ENCODE assay signal across 8 cellular contexts in the genomic region with DNA sequence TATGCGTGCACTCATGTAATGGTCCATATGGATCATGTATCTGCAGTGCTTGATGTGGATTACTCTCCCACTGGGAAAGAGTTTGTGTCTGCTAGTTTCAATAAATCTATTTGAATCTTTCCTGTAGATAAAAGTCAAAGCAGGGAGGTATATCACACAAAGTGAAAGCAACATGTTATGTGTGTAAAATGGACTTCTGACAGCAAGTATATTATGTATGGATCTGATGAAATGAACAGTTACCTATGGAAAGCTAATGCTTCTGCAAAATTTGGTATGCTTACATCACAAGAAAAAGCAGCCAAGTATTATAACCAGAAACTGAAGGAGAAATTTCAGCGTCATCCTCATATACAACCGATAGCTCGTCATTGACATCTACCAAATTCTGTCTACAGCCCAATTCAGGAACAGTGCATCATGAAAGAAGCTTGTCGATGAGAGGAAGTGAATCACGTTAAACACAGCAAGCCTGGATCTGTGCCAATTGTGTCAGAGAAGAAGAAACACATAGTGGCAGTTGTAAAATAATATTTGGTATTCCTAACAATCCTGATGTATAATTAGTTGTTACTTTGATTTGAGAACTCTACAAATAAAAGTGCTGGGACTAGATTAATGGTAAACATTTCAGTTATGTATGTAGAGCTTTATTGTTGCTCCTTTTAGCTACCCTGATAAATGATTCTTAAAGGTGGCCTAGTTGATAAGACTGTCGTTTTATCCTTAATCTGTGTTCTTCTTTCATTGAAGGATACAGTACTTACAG. TPM values are rescaled to one million over a fixed set of nuclear protein-coding genes. Genes with fewer than 3 reads are reported as not detected.
A peak's percentile ranks its signal among the peaks of the same experiment; 100 is the strongest.
DNase-seq lines count a peak whose midpoint lies in the region; ATAC-seq lines count a peak whose summit lies in the region.

No MANE protein-coding gene starts in this region.

- H3K36me3 Mint-ChIP-seq in activated CD8-positive, alpha-beta memory T cell treated with anti-CD3 and anti-CD28 coated beads, Interleukin-2, amount 10 ng/mL, durations not matched to agents 7 days and 5 days: no peaks in the 10 kb centered on the region
- H3K36me3 Mint-ChIP-seq in effector memory CD8-positive, alpha-beta T cell (ENCODE audit: insufficient read depth): no peaks in the 10 kb centered on the region

- CTCF ChIA-PET in activated CD8-positive, alpha-beta memory T cell treated with anti-CD3 and anti-CD28 coated beads, Interleukin-2, amount 10 ng/mL, durations not matched to agents 7 days and 5 days (lab: Charles Lee): interaction anchor here (0.7 to 1.6 kb wide), 10 partner anchors 13 to 305 kb away, joined by 3 to 6 read pairs (median 3); no protein-coding TSS in a partner anchor

- H3K9me3 Mint-ChIP-seq in activated CD8-positive, alpha-beta memory T cell treated with anti-CD3 and anti-CD28 coated beads, Interleukin-2, amount 10 ng/mL, durations not matched to agents 7 days and 5 days (ENCODE audit: low read depth): no peaks in the 10 kb centered on the region
- no peaks in the 10 kb centered on the region for H3K9me3 Mint-ChIP-seq in effector memory CD8-positive, alpha-beta T cell
- H3K9me3 Mint-ChIP-seq in stimulated activated naive CD8-positive, alpha-beta T cell treated with anti-CD3 and anti-CD28 coated beads, Interleukin-15, amount 100 ng/mL, for 72 hours: no peaks in the 10 kb centered on the region

- H3K27ac Mint-ChIP-seq in activated CD8-positive, alpha-beta memory T cell treated with anti-CD3 and anti-CD28 coated beads, Interleukin-2, amount 10 ng/mL, durations not matched to agents 7 days and 5 days: no peak overlapping the region
- H3K27ac Mint-ChIP-seq in effector memory CD8-positive, alpha-beta T cell: no peak overlapping the region
- H3K27ac Mint-ChIP-seq in stimulated activated naive CD8-positive, alpha-beta T cell treated with anti-CD3 and anti-CD28 coated beads, Interleukin-15, amount 100 ng/mL, for 72 hours: peak overlapping the region in 1 of 2 donors; percentile 20

- peaks cover 12% of the 10 kb centered on the region for H3K4me1 Mint-ChIP-seq in activated CD8-positive, alpha-beta memory T cell treated with anti-CD3 and anti-CD28 coated beads, Interleukin-2, amount 10 ng/mL, durations not matched to agents 7 days and 5 days
- peaks cover 4 to 5% of the 10 kb centered on the region in 2 donors for H3K4me1 Mint-ChIP-seq in effector memory CD8-positive, alpha-beta T cell (ENCODE audit: low read depth in 2 of 2)
- peaks cover 25% of the 10 kb centered on the region for H3K4me1 Mint-ChIP-seq in stimulated activated naive CD8-positive, alpha-beta T cell treated with anti-CD3 and anti-CD28 coated beads, Interleukin-15, amount 100 ng/mL, for 72 hours

- ATAC-seq in activated CD8-positive, alpha-beta memory T cell treated with anti-CD3 and anti-CD28 coated beads, Interleukin-2, amount 10 ng/mL, durations not matched to agents 7 days and 5 days: no peak
- ATAC-seq in effector memory CD8-positive, alpha-beta T cell (replicated peaks): peak; percentile 60
- peak; percentile 87 for ATAC-seq in stimulated activated naive CD8-positive, alpha-beta T cell treated with anti-CD3 and anti-CD28 coated beads, Interleukin-15, amount 100 ng/mL, for 72 hours
- ATAC-seq in GM19351 (IDR thresholded peaks at IDR 0.05; ENCODE audit: unreplicated experiment) (no peak), HG02870 (IDR thresholded peaks at IDR 0.05; ENCODE audit: unreplicated experiment) (no peak)

- peak overlapping the region; percentile 31 for H3K4me3 Mint-ChIP-seq in activated CD8-positive, alpha-beta memory T cell treated with anti-CD3 and anti-CD28 coated beads, Interleukin-2, amount 10 ng/mL, durations not matched to agents 7 days and 5 days
- H3K4me3 Mint-ChIP-seq in effector memory CD8-positive, alpha-beta T cell: no peak overlapping the region
- H3K4me3 Mint-ChIP-seq in stimulated activated naive CD8-positive, alpha-beta T cell treated with anti-CD3 and anti-CD28 coated beads, Interleukin-15, amount 100 ng/mL, for 72 hours: peak overlapping the region; percentile 60 to 66

- peaks cover 23% of the 10 kb centered on the region for H3K27me3 Mint-ChIP-seq in activated CD8-positive, alpha-beta memory T cell treated with anti-CD3 and anti-CD28 coated beads, Interleukin-2, amount 10 ng/mL, durations not matched to agents 7 days and 5 days
- H3K27me3 Mint-ChIP-seq in effector memory CD8-positive, alpha-beta T cell: peaks cover 35 to 48% of the 10 kb centered on the region in 2 donors
- peaks cover 12% of the 10 kb centered on the region for H3K27me3 Mint-ChIP-seq in stimulated activated naive CD8-positive, alpha-beta T cell treated with anti-CD3 and anti-CD28 coated beads, Interleukin-15, amount 100 ng/mL, for 72 hours

- DNase-seq in activated CD8-positive, alpha-beta memory T cell treated with anti-CD3 and anti-CD28 coated beads, Interleukin-2, amount 10 ng/mL, durations not matched to agents 7 days and 5 days: no peak
- no peak for DNase-seq in activated CD8-positive, alpha-beta memory T cell treated with anti-CD3 and anti-CD28 coated beads for 24 hours
- DNase-seq in T-helper 22 cell (ENCODE audit: low read depth) (peak; percentile 10), NCI-H524 treated with DMSO at 0.1 percent for 48 hours (lab: John Stamatoyannopoulos, UW) (no peak)
- peak in 2 of 3 experiments; percentile 15 to 19 for DNase-seq in effector memory CD8-positive, alpha-beta T cell
- DNase-seq in stimulated activated naive CD8-positive, alpha-beta T cell treated with anti-CD3 and anti-CD28 coated beads, Interleukin-15, amount 100 ng/mL, for 72 hours: peak; percentile 21 to 31

RNA-seq across cellular contexts. Expression of a gene that starts 14.2 kb away (rescaled TPM):
- 10 to 100 TPM; 21.9 to 24.1 TPM for total RNA-seq in activated CD8-positive, alpha-beta memory T cell treated with anti-CD3 and anti-CD28 coated beads, Interleukin-2, amount 10 ng/mL, durations not matched to agents 7 days and 5 days

Comparison
In these comparisons a context has a peak if more than half of its experiments do, and no peak if none do; other contexts are left out.
1. ATAC-seq: peak in effector memory CD8-positive, alpha-beta T cell (single experiment) and stimulated activated naive CD8-positive, alpha-beta T cell treated with anti-CD3 and anti-CD28 coated beads, Interleukin-15, amount 100 ng/mL, for 72 hours (single experiment); none in activated CD8-positive, alpha-beta memory T cell treated with anti-CD3 and anti-CD28 coated beads, Interleukin-2, amount 10 ng/mL, durations not matched to agents 7 days and 5 days (single experiment), GM19351 (single experiment) and HG02870 (single experiment).
2. DNase-seq: peak in T-helper 22 cell (single experiment), effector memory CD8-positive, alpha-beta T cell (2 of 3) and stimulated activated naive CD8-positive, alpha-beta T cell treated with anti-CD3 and anti-CD28 coated beads, Interleukin-15, amount 100 ng/mL, for 72 hours (2 of 2); none in activated CD8-positive, alpha-beta memory T cell treated with anti-CD3 and anti-CD28 coated beads, Interleukin-2, amount 10 ng/mL, durations not matched to agents 7 days and 5 days (single experiment), activated CD8-positive, alpha-beta memory T cell treated with anti-CD3 and anti-CD28 coated beads for 24 hours (single experiment) and NCI-H524 treated with DMSO at 0.1 percent for 48 hours (single experiment).
3. H3K4me3 Mint-ChIP-seq: peak in activated CD8-positive, alpha-beta memory T cell treated with anti-CD3 and anti-CD28 coated beads, Interleukin-2, amount 10 ng/mL, durations not matched to agents 7 days and 5 days (single experiment) and stimulated activated naive CD8-positive, alpha-beta T cell treated with anti-CD3 and anti-CD28 coated beads, Interleukin-15, amount 100 ng/mL, for 72 hours (2 of 2); none in effector memory CD8-positive, alpha-beta T cell (0 of 2).